16 cellular contexts compared by ENCODE assay signal in the genomic region with DNA sequence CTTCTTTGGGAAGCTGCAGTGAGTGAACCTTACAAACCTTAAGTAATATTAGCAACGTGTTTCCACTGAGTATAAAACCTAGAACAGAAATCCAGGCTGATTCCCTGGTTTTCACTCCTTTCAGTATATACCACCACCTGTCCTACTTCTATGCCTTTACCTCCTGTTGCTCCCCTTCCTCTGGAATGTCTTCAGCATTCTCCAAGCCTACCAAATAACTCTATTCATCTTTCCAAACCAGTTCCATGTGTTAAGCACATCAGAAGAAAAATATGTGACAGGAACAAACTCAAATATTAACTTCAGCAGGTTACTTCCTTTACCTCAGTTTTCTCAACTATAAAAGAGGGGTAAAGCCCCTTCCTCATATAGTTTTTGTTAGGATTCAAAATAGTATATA. TPM values are rescaled to one million over a fixed set of nuclear protein-coding genes. Genes with fewer than 3 reads are reported as not detected.
DNase-seq lines count a peak whose midpoint lies in the region; ATAC-seq and TF ChIP-seq lines count a peak whose summit lies in the region.
"Had no signal": no experiment of that assay in that cellular context is flagged by ENCODE, and none has a peak within 500 bp of the region (broad histone marks: within the 10 kb centered on the region; RNA-seq: fewer than 3 reads in every experiment).

No MANE protein-coding gene starts in this region.

- no TSS peak for BruUV-seq in HCT116 (replicated peaks; lab: Mats Ljungman, UMichigan)

- H3K79me2 ChIP-seq in HCT116 (ENCODE audit: insufficient read depth, low read length): no peaks in the 10 kb centered on the region

- TF ChIP-seq RAD21 in HCT116 (IDR thresholded peaks at IDR 0.05; ENCODE audit: low read depth): no peak

- no peaks in the 10 kb centered on the region for H3K27me3 Mint-ChIP-seq in activated T-helper 2 cell treated with anti-CD3 and anti-CD28 coated beads, Interferon-gamma antibody, Interleukin-2, Interleukin-4, amounts not matched to agents 10 μg/mL and 5 μg/mL and 100 μg/mL, durations not matched to agents 14 hours and 24 hours and 36 hours (ENCODE audit: low read depth)
- no peaks in the 10 kb centered on the region for H3K27me3 Mint-ChIP-seq in mesothelial cell of epicardium (ENCODE audit: low read depth)

- TF ChIP-seq POLR2A in HCT116 (IDR thresholded peaks at IDR 0.05; ENCODE audit: borderline replicate concordance, extremely low read depth, insufficient read depth, insufficient read length): no peak

- H3K4me1 Mint-ChIP-seq in activated T-helper 2 cell treated with anti-CD3 and anti-CD28 coated beads, Interferon-gamma antibody, Interleukin-2, Interleukin-4, amounts not matched to agents 10 μg/mL and 5 μg/mL and 100 μg/mL, durations not matched to agents 14 hours and 24 hours and 36 hours (ENCODE audit: low read depth): peaks cover 61% of the 10 kb centered on the region
- H3K4me1 Mint-ChIP-seq in mesothelial cell of epicardium: peaks cover 44% of the 10 kb centered on the region
- H3K4me1 Mint-ChIP-seq: B cell had no signal

- intact Hi-C loops in HCT116 (cut with micrococcal nuclease): no loop called here
- intact Hi-C loops in activated T-helper 2 cell treated with anti-CD3 and anti-CD28 coated beads, Interferon-gamma antibody, Interleukin-2, Interleukin-4, amounts not matched to agents 10 μg/mL and 5 μg/mL and 100 μg/mL, durations not matched to agents 14 hours and 24 hours and 36 hours (cut with micrococcal nuclease): loop anchor here (10.0 kb wide), 1 partner anchor 291 kb away; no protein-coding TSS in a partner anchor

- no peak for TF ChIP-seq CTCF in HCT116 (IDR thresholded peaks at IDR 0.05 in 2 of 3, conservative IDR thresholded peaks at IDR 0.05 in 1 of 3; ENCODE audit: borderline replicate concordance in 1 of 3, insufficient read depth in 1 of 3, low read depth in 2 of 3, low read length in 2 of 3)
- no peak for TF ChIP-seq CTCF in mesothelial cell of epicardium (IDR thresholded peaks at IDR 0.05; ENCODE audit: unreplicated experiment)
- no peak for TF ChIP-seq CTCF in thoracic aorta (IDR thresholded peaks at IDR 0.05)

- RAD21 ChIA-PET in HCT116 (lab: Charles Lee; ENCODE audit: low non-redundant PET in 1 of 2, low total read pairs in 2 of 2, uncharacterized antibody in 2 of 2, unreplicated experiment in 2 of 2): no interaction called here

- CTCF ChIA-PET in HCT116 (lab: Charles Lee): no interaction called here

- no peaks in the 10 kb centered on the region for H3K9me3 ChIP-seq in HCT116 (ENCODE audit: control insufficient read depth in 1 of 2, insufficient read depth in 1 of 2, low read depth in 1 of 2, low read length in 2 of 2)
- H3K9me3 ChIP-seq in thoracic aorta: no peaks in the 10 kb centered on the region
- H3K9me3 ChIP-seq: body of pancreas, ovary had no signal

- H3K4me3 Mint-ChIP-seq in activated T-helper 2 cell treated with anti-CD3 and anti-CD28 coated beads, Interferon-gamma antibody, Interleukin-2, Interleukin-4, amounts not matched to agents 10 μg/mL and 5 μg/mL and 100 μg/mL, durations not matched to agents 14 hours and 24 hours and 36 hours (ENCODE audit: low read depth): peak overlapping the region; percentile 36
- H3K4me3 Mint-ChIP-seq in mesothelial cell of epicardium: no peak overlapping the region
- H3K4me3 Mint-ChIP-seq: B cell had no signal

- no peaks in the 10 kb centered on the region for H3K9me2 ChIP-seq in HCT116 (ENCODE audit: insufficient read depth)

- H3K36me3 ChIP-seq in HCT116 (ENCODE audit: control insufficient read depth in 1 of 2, insufficient read depth in 2 of 2, low read length in 2 of 2): no peaks in the 10 kb centered on the region
- H3K36me3 ChIP-seq in thoracic aorta: peaks cover 3% of the 10 kb centered on the region
- H3K36me3 ChIP-seq: ovary had no signal

- H3K9me3 Mint-ChIP-seq in activated T-helper 2 cell treated with anti-CD3 and anti-CD28 coated beads, Interferon-gamma antibody, Interleukin-2, Interleukin-4, amounts not matched to agents 10 μg/mL and 5 μg/mL and 100 μg/mL, durations not matched to agents 14 hours and 24 hours and 36 hours: no peaks in the 10 kb centered on the region
- no peaks in the 10 kb centered on the region for H3K9me3 Mint-ChIP-seq in mesothelial cell of epicardium

- peak overlapping the region; percentile 44 for H3K4me2 ChIP-seq in HCT116 (ENCODE audit: low read length)

- peak overlapping the region; percentile 7; the same call in 1 of the 2 replicates for H3K9ac ChIP-seq in HCT116 (ENCODE audit: low read length)

- H3K27ac ChIP-seq in HCT116 (ENCODE audit: low read depth, low read length) (no peak overlapping the region; the same call in 1 of the 2 replicates), thoracic aorta (peak overlapping the region; percentile 90 to 93)
- H3K27ac ChIP-seq: WERI-Rb-1 had no signal

- H3K27me3 ChIP-seq in HCT116 (ENCODE audit: insufficient read depth, low read length) (no peaks in the 10 kb centered on the region), thoracic aorta (replicated peaks; ENCODE audit: insufficient read depth) (no peaks in the 10 kb centered on the region)
- H3K27me3 ChIP-seq: body of pancreas, ovary had no signal

- H3K4me1 ChIP-seq in HCT116 (ENCODE audit: control insufficient read depth in 1 of 2, insufficient read depth in 2 of 2, low read length in 2 of 2): peaks cover 58 to 78% of the 10 kb centered on the region in 2 experiments
- H3K4me1 ChIP-seq in thoracic aorta (ENCODE audit: control insufficient read depth in 1 of 2, low read depth in 2 of 2): peaks cover 44 to 73% of the 10 kb centered on the region in 2 donors

- ATAC-seq in HCT116 (no peak), thoracic aorta (ENCODE audit: insufficient number of reproducible peaks, low FRiP score, low read depth) (no peak), HG03439 (IDR thresholded peaks at IDR 0.05; ENCODE audit: unreplicated experiment) (no peak), GM21786 (IDR thresholded peaks at IDR 0.05; ENCODE audit: unreplicated experiment) (no peak)
- ATAC-seq: body of pancreas had no signal

- H3K27ac Mint-ChIP-seq in activated T-helper 2 cell treated with anti-CD3 and anti-CD28 coated beads, Interferon-gamma antibody, Interleukin-2, Interleukin-4, amounts not matched to agents 10 μg/mL and 5 μg/mL and 100 μg/mL, durations not matched to agents 14 hours and 24 hours and 36 hours: peak overlapping the region; percentile 91
- peak overlapping the region; percentile 86 for H3K27ac Mint-ChIP-seq in mesothelial cell of epicardium
- H3K27ac Mint-ChIP-seq: B cell had no signal

- peaks cover 54% of the 10 kb centered on the region for H3K36me3 Mint-ChIP-seq in activated T-helper 2 cell treated with anti-CD3 and anti-CD28 coated beads, Interferon-gamma antibody, Interleukin-2, Interleukin-4, amounts not matched to agents 10 μg/mL and 5 μg/mL and 100 μg/mL, durations not matched to agents 14 hours and 24 hours and 36 hours (ENCODE audit: low read depth)
- H3K36me3 Mint-ChIP-seq in mesothelial cell of epicardium: peaks cover 7% of the 10 kb centered on the region

- POLR2A ChIA-PET in HCT116 (lab: Charles Lee): interaction anchor here (1.5 kb wide), 1 partner anchor 11 kb away, joined by 5 read pairs; no protein-coding TSS in a partner anchor

- H3K4me3 ChIP-seq in HCT116 (replicated peaks in 1 of 2; ENCODE audit: low read depth in 1 of 2, low read length in 2 of 2) (no peak overlapping the region), thoracic aorta (no peak overlapping the region)
- H3K4me3 ChIP-seq: body of pancreas, ovary had no signal

- DNase-seq in HCT116 (ENCODE audit: low read depth, low spot score): no peak
- no peak for DNase-seq in activated T-helper 2 cell treated with anti-CD3 and anti-CD28 coated beads, Interferon-gamma antibody, Interleukin-2, Interleukin-4, amounts not matched to agents 10 μg/mL and 5 μg/mL and 100 μg/mL, durations not matched to agents 14 hours and 24 hours and 36 hours (ENCODE audit: low spot score)
- no peak for DNase-seq in mesothelial cell of epicardium (ENCODE audit: low spot score in 2 of 2, unreplicated experiment in 2 of 2)
- DNase-seq in thoracic aorta (ENCODE audit: low spot score): no peak
- no peak for DNase-seq in dermis blood vessel endothelial cell
- no peak for DNase-seq in anterior cingulate cortex (lab: John Stamatoyannopoulos, UW)
- DNase-seq: activated gamma-delta T cell treated with Interleukin-2 at 50 U/mL for 16 hours, body of pancreas, midbrain, NCI-H1694, NCI-H446 treated with DMSO at 0.1 percent for 48 hours, ovary, WERI-Rb-1 had no signal

- H4K20me1 ChIP-seq in HCT116 (ENCODE audit: insufficient read depth): no peaks in the 10 kb centered on the region

- H2AFZ ChIP-seq in HCT116 (ENCODE audit: low read depth, low read length, poor library complexity, severe bottlenecking): no peak overlapping the region

TF ChIP-seq in HCT116, 20 proteins besides CTCF, POLR2A, EP300 and RAD21 (continues in another document):
- no peak for TF ChIP-seq ELF1 (IDR thresholded peaks at IDR 0.05; ENCODE audit: borderline replicate concordance, low read depth)

RNA-seq across cellular contexts. Expression of a gene that starts 39.8 kb away (rescaled TPM):
- total RNA-seq in HCT116 (2021; ENCODE audit: unreplicated experiment) (79.6 TPM), mesothelial cell of epicardium (114 to 120 TPM (median 115 TPM) in 3 replicates), thoracic aorta (100 to 1,000 TPM; 103 to 194 TPM), dermis blood vessel endothelial cell (30.8 and 69.7 TPM in 2 replicates)
- 31.8 and 36.5 TPM in 2 replicates for polyA plus RNA-seq in HCT116 (2012)
- 331 and 333 TPM in 2 replicates for total RNA-seq in activated T-helper 2 cell treated with anti-CD3 and anti-CD28 coated beads, Interferon-gamma antibody, Interleukin-2, Interleukin-4, amounts not matched to agents 10 μg/mL and 5 μg/mL and 100 μg/mL, durations not matched to agents 14 hours and 24 hours and 36 hours
